In the genomic region with DNA sequence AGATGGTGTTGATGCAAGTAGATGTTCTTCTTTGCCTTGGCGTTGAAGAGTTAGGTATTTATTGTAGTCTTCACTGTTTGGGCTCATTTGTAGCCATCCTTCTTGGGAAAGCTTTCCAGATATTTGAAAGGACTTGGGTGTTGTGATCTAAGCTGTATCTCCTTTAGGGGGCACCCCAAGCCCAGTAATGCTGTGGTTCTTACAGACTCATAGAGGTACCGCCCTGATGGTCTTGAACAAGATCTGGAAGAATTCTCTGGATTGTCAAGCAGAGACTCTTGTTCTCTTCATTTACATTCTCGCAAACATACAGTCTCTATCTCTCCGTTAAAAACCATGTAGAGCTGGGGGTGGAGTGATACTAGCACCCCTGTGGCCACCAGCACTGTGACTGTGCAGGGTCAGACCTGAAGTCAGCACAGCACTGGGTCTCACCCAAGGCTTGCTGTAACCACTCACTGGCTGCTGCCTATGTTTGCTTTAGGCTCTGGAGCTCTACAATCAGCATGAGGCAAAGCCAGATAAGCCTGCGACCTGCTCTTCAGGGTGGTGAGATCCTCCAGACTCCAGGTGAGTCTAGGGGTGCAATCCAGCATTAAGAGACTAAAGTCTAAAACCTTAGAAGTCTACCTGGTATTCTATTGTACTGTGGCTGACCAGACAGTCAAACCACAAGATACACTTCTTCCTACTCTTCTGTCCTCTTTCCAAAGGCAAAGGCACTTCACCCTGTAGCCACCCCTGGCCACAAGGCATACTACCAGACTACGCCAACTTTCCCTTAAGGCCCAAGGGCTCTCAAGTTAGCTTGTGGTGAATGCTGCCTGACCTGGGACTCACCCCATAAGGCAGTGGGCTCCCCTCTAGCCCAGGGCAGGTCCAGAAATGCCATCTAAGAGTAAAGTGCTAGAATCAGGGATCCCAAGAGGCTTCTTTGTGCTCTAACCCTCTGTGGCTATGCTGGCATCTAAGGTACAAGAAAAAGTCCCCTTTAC, we compare ENCODE assay signal across 8 cellular contexts.
DNase-seq lines count a peak whose midpoint lies in the region; ATAC-seq and TF ChIP-seq lines count a peak whose summit lies in the region.
"Had no signal": no experiment of that assay in that cellular context is flagged by ENCODE, and none has a peak within 500 bp of the region (broad histone marks: within the 10 kb centered on the region; RNA-seq: fewer than 3 reads in every experiment).

No MANE protein-coding gene starts in this region.

- ATAC-seq in HCT116 (peak; percentile 71), GM18519 (IDR thresholded peaks at IDR 0.05; ENCODE audit: low FRiP score, unreplicated experiment) (no peak)

- H3K9ac ChIP-seq in HCT116 (ENCODE audit: low read length) (no peak overlapping the region), SK-N-MC (ENCODE audit: insufficient read length) (no peak overlapping the region)

- H2AFZ ChIP-seq in HCT116 (ENCODE audit: low read depth, low read length, poor library complexity, severe bottlenecking) (no peak overlapping the region), hepatocyte (no peak overlapping the region)

- H3K27me3 ChIP-seq in HCT116 (ENCODE audit: insufficient read depth, low read length) (no peaks in the 10 kb centered on the region), hepatocyte (no peaks in the 10 kb centered on the region)

- no peaks in the 10 kb centered on the region for H3K27me3 Mint-ChIP-seq in activated CD4-positive, alpha-beta memory T cell treated with anti-CD3 and anti-CD28 coated beads for 36 hours

- TF ChIP-seq CTCF in HCT116 (IDR thresholded peaks at IDR 0.05 in 2 of 3, conservative IDR thresholded peaks at IDR 0.05 in 1 of 3; ENCODE audit: borderline replicate concordance in 1 of 3, insufficient read depth in 1 of 3, low read depth in 2 of 3, low read length in 2 of 3): peak; percentile 35 to 45 (median 41); a peak in 3 of 6 replicates
- peak; percentile 48 for TF ChIP-seq CTCF in hepatocyte (IDR thresholded peaks at IDR 0.05; ENCODE audit: poor library complexity)

- no TSS peak for BruUV-seq in HCT116 (replicated peaks; lab: Mats Ljungman, UMichigan)

- no peaks in the 10 kb centered on the region for H3K36me3 ChIP-seq in HCT116 (ENCODE audit: control insufficient read depth in 1 of 2, insufficient read depth in 2 of 2, low read length in 2 of 2)
- no peaks in the 10 kb centered on the region for H3K36me3 ChIP-seq in SK-N-MC (ENCODE audit: insufficient read depth, low read length)
- no peaks in the 10 kb centered on the region for H3K36me3 ChIP-seq in hepatocyte (replicated peaks; ENCODE audit: insufficient read depth, low read depth)

- TF ChIP-seq RAD21 in HCT116 (IDR thresholded peaks at IDR 0.05; ENCODE audit: low read depth): peak; percentile 75

- H3K36me3 Mint-ChIP-seq in activated CD4-positive, alpha-beta memory T cell treated with anti-CD3 and anti-CD28 coated beads for 36 hours: no peaks in the 10 kb centered on the region

- H3K4me3 Mint-ChIP-seq in activated CD4-positive, alpha-beta memory T cell treated with anti-CD3 and anti-CD28 coated beads for 36 hours: no peak overlapping the region

- DNase-seq in GDM1 (lab: John Stamatoyannopoulos, UW) (peak; percentile 48), HCT116 (ENCODE audit: low read depth, low spot score) (peak; percentile 35), SK-N-MC (ENCODE audit: low read depth, low spot score) (peak; percentile 47), hepatocyte (ENCODE audit: low spot score) (peak; percentile 59), occipital lobe (lab: John Stamatoyannopoulos, UW) (no peak)
- no peak for DNase-seq in activated CD4-positive, alpha-beta memory T cell treated with anti-CD3 and anti-CD28 coated beads for 36 hours

- intact Hi-C loops in HCT116 (cut with micrococcal nuclease): loop anchor here (1.0 to 2.0 kb wide), 2 partner anchors 190 to 328 kb away; no protein-coding TSS in a partner anchor
- intact Hi-C loops in activated CD4-positive, alpha-beta memory T cell treated with anti-CD3 and anti-CD28 coated beads for 36 hours (cut with micrococcal nuclease): no loop called here

- no peak overlapping the region for H3K27ac ChIP-seq in HCT116 (ENCODE audit: low read depth, low read length)
- no peak overlapping the region for H3K27ac ChIP-seq in SK-N-MC
- peak overlapping the region; percentile 7 for H3K27ac ChIP-seq in hepatocyte
- H3K27ac ChIP-seq: skin epidermis had no signal

- H3K79me2 ChIP-seq in HCT116 (ENCODE audit: insufficient read depth, low read length) (no peaks in the 10 kb centered on the region), hepatocyte (no peaks in the 10 kb centered on the region)

- 60% methylated on average over 6 of the region's 6 CpGs for WGBS in hepatocyte (ENCODE audit: low lambda C conversion rate, missing lambda C conversion rate)

- H3K9me2 ChIP-seq in HCT116 (ENCODE audit: insufficient read depth) (no peaks in the 10 kb centered on the region), hepatocyte (replicated peaks; ENCODE audit: insufficient read depth) (no peaks in the 10 kb centered on the region)

- POLR2A ChIA-PET in HCT116 (lab: Charles Lee): no interaction called here
- POLR2A ChIA-PET in activated CD4-positive, alpha-beta memory T cell treated with anti-CD3 and anti-CD28 coated beads for 36 hours (lab: Charles Lee): no interaction called here

- H3K27ac Mint-ChIP-seq in activated CD4-positive, alpha-beta memory T cell treated with anti-CD3 and anti-CD28 coated beads for 36 hours: no peak overlapping the region

- peaks cover 15% of the 10 kb centered on the region for H3K9me3 Mint-ChIP-seq in activated CD4-positive, alpha-beta memory T cell treated with anti-CD3 and anti-CD28 coated beads for 36 hours

- H3K4me3 ChIP-seq in HCT116 (replicated peaks in 1 of 2; ENCODE audit: low read depth in 1 of 2, low read length in 2 of 2): no peak overlapping the region
- no peak overlapping the region for H3K4me3 ChIP-seq in SK-N-MC
- no peak overlapping the region for H3K4me3 ChIP-seq in hepatocyte
- H3K4me3 ChIP-seq: skin epidermis had no signal

- TF ChIP-seq POLR2A in HCT116 (IDR thresholded peaks at IDR 0.05; ENCODE audit: borderline replicate concordance, extremely low read depth, insufficient read depth, insufficient read length): no peak

- RAD21 ChIA-PET in HCT116 (lab: Charles Lee; ENCODE audit: low non-redundant PET in 1 of 2, low total read pairs in 2 of 2, uncharacterized antibody in 2 of 2, unreplicated experiment in 2 of 2): interaction anchor here (0.7 to 1.4 kb wide), 5 partner anchors 141 to 615 kb away, joined by 3 to 7 read pairs (median 5); no protein-coding TSS in a partner anchor

- H4K20me1 ChIP-seq in HCT116 (ENCODE audit: insufficient read depth): no peaks in the 10 kb centered on the region
- H4K20me1 ChIP-seq in hepatocyte (ENCODE audit: insufficient read depth, poor library complexity, severe bottlenecking): no peaks in the 10 kb centered on the region

- no peaks in the 10 kb centered on the region for H3K9me3 ChIP-seq in HCT116 (ENCODE audit: control insufficient read depth in 1 of 2, insufficient read depth in 1 of 2, low read depth in 1 of 2, low read length in 2 of 2)
- no peaks in the 10 kb centered on the region for H3K9me3 ChIP-seq in SK-N-MC (ENCODE audit: low read depth, low read length)
- H3K9me3 ChIP-seq in hepatocyte (ENCODE audit: low read depth): no peaks in the 10 kb centered on the region

- H3K4me2 ChIP-seq in HCT116 (ENCODE audit: low read length): no peak overlapping the region
- H3K4me2 ChIP-seq in hepatocyte: no peak overlapping the region

- CTCF ChIA-PET in HCT116 (lab: Charles Lee): interaction anchor here (0.7 to 4.1 kb wide), 12 partner anchors 11 to 669 kb away, joined by 3 to 23 read pairs (median 4); no protein-coding TSS in a partner anchor
- CTCF ChIA-PET in activated CD4-positive, alpha-beta memory T cell treated with anti-CD3 and anti-CD28 coated beads for 36 hours (lab: Charles Lee): no interaction called here

- H3K4me1 ChIP-seq in HCT116 (ENCODE audit: control insufficient read depth in 1 of 2, insufficient read depth in 2 of 2, low read length in 2 of 2) (peaks cover 0 to 7% of the 10 kb centered on the region in 2 experiments; a peak in 1 of 4 replicates), hepatocyte (ENCODE audit: insufficient read depth) (no peaks in the 10 kb centered on the region)

- no peaks in the 10 kb centered on the region for H3K4me1 Mint-ChIP-seq in activated CD4-positive, alpha-beta memory T cell treated with anti-CD3 and anti-CD28 coated beads for 36 hours (ENCODE audit: low read depth)

TF ChIP-seq in HCT116, 20 proteins besides CTCF, POLR2A, EP300 and RAD21 (continues in another document):
- TF ChIP-seq FOSL1 (IDR thresholded peaks at IDR 0.05; ENCODE audit: low read depth) (no peak), ZFX (IDR thresholded peaks at IDR 0.05) (no peak), TCF7L2 (IDR thresholded peaks at IDR 0.05; ENCODE audit: borderline replicate concordance, extremely low read depth, insufficient read depth, insufficient read length) (no peak), POLR2AphosphoS5 (IDR thresholded peaks at IDR 0.05; ENCODE audit: low read depth, low read length) (no peak), SIN3A (IDR thresholded peaks at IDR 0.05; ENCODE audit: low read depth) (no peak), EZH2phosphoT487 (IDR thresholded peaks at IDR 0.05; ENCODE audit: borderline replicate concordance) (no peak), MAX (IDR thresholded peaks at IDR 0.05) (no peak), ZNF274 (IDR thresholded peaks at IDR 0.05; ENCODE audit: low read depth, low read length) (no peak), EZH2 (IDR thresholded peaks at IDR 0.05) (no peak), JUND (IDR thresholded peaks at IDR 0.05) (no peak), SP1 (IDR thresholded peaks at IDR 0.05; ENCODE audit: low read depth) (no peak)
- TF ChIP-seq, protein P1, sequence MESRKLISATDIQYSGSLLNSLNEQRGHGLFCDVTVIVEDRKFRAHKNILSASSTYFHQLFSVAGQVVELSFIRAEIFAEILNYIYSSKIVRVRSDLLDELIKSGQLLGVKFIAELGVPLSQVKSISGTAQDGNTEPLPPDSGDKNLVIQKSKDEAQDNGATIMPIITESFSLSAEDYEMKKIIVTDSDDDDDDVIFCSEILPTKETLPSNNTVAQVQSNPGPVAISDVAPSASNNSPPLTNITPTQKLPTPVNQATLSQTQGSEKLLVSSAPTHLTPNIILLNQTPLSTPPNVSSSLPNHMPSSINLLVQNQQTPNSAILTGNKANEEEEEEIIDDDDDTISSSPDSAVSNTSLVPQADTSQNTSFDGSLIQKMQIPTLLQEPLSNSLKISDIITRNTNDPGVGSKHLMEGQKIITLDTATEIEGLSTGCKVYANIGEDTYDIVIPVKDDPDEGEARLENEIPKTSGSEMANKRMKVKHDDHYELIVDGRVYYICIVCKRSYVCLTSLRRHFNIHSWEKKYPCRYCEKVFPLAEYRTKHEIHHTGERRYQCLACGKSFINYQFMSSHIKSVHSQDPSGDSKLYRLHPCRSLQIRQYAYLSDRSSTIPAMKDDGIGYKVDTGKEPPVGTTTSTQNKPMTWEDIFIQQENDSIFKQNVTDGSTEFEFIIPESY (IDR thresholded peaks at IDR 0.05; ENCODE audit: extremely low read depth, insufficient replicate concordance, low read length): no peak

Comparison
In these comparisons a context has a peak if more than half of its experiments do, and no peak if none do; other contexts are left out.
1. DNase-seq: peak in GDM1 (single experiment), HCT116 (single experiment), SK-N-MC (single experiment) and hepatocyte (single experiment); none in activated CD4-positive, alpha-beta memory T cell treated with anti-CD3 and anti-CD28 coated beads for 36 hours (single experiment) and occipital lobe (single experiment).